9 cellular contexts compared by ENCODE assay signal in the genomic region with DNA sequence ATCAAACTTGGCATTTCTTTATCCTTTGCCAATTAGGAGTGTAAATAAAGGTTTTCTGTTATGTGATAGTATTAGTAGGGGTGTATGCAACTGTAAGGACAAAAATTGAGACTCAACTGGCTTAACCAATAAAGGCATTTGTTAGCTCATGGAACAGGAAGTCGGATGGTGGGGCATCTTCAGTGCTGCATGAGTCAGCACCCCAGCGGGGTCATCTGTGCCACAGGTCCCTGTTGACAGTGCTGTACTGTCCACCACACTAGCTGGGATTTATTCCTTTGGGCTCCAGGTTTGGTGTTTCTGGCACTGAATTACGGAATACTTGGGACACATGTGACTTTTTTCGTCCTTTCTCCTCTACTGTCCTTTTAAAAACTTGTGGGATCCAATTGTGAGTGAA.
A peak's percentile ranks its signal among the peaks of the same experiment; 100 is the strongest.
DNase-seq lines count a peak whose midpoint lies in the region; ATAC-seq and TF ChIP-seq lines count a peak whose summit lies in the region.
"Had no signal": no experiment of that assay in that cellular context is flagged by ENCODE, and none has a peak within 500 bp of the region (broad histone marks: within the 10 kb centered on the region; RNA-seq: fewer than 3 reads in every experiment).

No MANE protein-coding gene starts in this region.

- POLR2A ChIA-PET in SK-N-SH (lab: Yijun Ruan, JAX) (no interaction called here), HEK293T (lab: Yijun Ruan, JAX) (no interaction called here)

- H3K27me3 ChIP-seq in GM23338 (ENCODE audit: insufficient read depth): no peaks in the 10 kb centered on the region
- H3K27me3 ChIP-seq in SK-N-SH (ENCODE audit: insufficient read depth): no peaks in the 10 kb centered on the region
- no peaks in the 10 kb centered on the region for H3K27me3 ChIP-seq in gastrocnemius medialis
- H3K27me3 ChIP-seq in neuronal stem cell (ENCODE audit: control insufficient read depth in 3 of 3, insufficient read depth in 3 of 3, low read depth in 1 of 3, low read length in 3 of 3): no peaks in the 10 kb centered on the region

- H3K36me3 ChIP-seq in GM23338 (ENCODE audit: insufficient read depth) (peaks cover 8% of the 10 kb centered on the region; the same call in 1 of the 2 replicates), SK-N-SH (replicated peaks in 1 of 2; ENCODE audit: control insufficient read depth in 1 of 2, insufficient read depth in 2 of 2, low read length in 1 of 2) (peaks cover 40 to 58% of the 10 kb centered on the region in 2 experiments), gastrocnemius medialis (peaks cover 0 to 18% of the 10 kb centered on the region in 2 donors), neuronal stem cell (replicated peaks in 1 of 2; ENCODE audit: control insufficient read depth in 2 of 2, insufficient read depth in 2 of 2, low read length in 2 of 2) (peaks cover 21 to 97% of the 10 kb centered on the region in 2 donors)

- H2AK5ac ChIP-seq in neuronal stem cell (ENCODE audit: low read depth, low read length): no peak overlapping the region

- WGBS in SK-N-SH (ENCODE audit: low lambda C conversion rate): 81% methylated on average over 4 of the region's 4 CpGs
- WGBS in neuronal stem cell (ENCODE audit: extremely low coverage in 2 of 2, insufficient read length in 2 of 2, insufficient replicate concordance in 1 of 2), 2 donors: no CpG with 5 or more reads among the region's 4 CpGs

- peaks cover 7% of the 10 kb centered on the region for H3K79me1 ChIP-seq in neuronal stem cell (ENCODE audit: low read depth, low read length)

- no peak overlapping the region for H3K18ac ChIP-seq in neuronal stem cell (ENCODE audit: low read length)

- H2BK120ac ChIP-seq in neuronal stem cell (ENCODE audit: low read depth, low read length): no peak overlapping the region

- intact Hi-C loops in gastrocnemius medialis (cut with DNase I; ENCODE audit: low total_unique reads): no loop called here

- H3K4me1 ChIP-seq in GM23338 (ENCODE audit: insufficient read depth) (peaks cover 21% of the 10 kb centered on the region), SK-N-SH (ENCODE audit: control insufficient read depth in 1 of 2, insufficient read depth in 2 of 2, low read depth in 1 of 2, low read length in 1 of 2) (peaks cover 17 to 30% of the 10 kb centered on the region in 2 experiments), gastrocnemius medialis (peaks cover 64 to 84% of the 10 kb centered on the region in 2 donors), neuronal stem cell (ENCODE audit: control insufficient read depth in 2 of 2, insufficient read depth in 1 of 2, low read depth in 1 of 2, low read length in 2 of 2) (peaks cover 1 to 2% of the 10 kb centered on the region in 2 donors)

- no peak overlapping the region for H3K14ac ChIP-seq in neuronal stem cell (ENCODE audit: low read length)

- H3K9ac ChIP-seq in SK-N-SH (no peak overlapping the region), neuronal stem cell (ENCODE audit: low read depth, low read length, poor library complexity) (no peak overlapping the region)

- TF ChIP-seq EP300 in SK-N-SH (IDR thresholded peaks at IDR 0.05; ENCODE audit: borderline replicate concordance in 1 of 2, low read depth in 1 of 2, low read length in 1 of 2): no peak

- TF ChIP-seq RAD21 in SK-N-SH (IDR thresholded peaks at IDR 0.05; ENCODE audit: low read length): no peak

- H3K27ac Mint-ChIP-seq in GM23338: peak overlapping the region; percentile 69
- no peak overlapping the region for H3K27ac Mint-ChIP-seq in T-helper 2 cell treated with Interferon-gamma antibody and Interleukin-4, amounts not matched to agents 5 μg/mL and 100 μg/mL, for 36 hours

- peaks cover 8% of the 10 kb centered on the region for H3K27me3 Mint-ChIP-seq in GM23338 (ENCODE audit: insufficient read depth, low read depth, poor library complexity)
- no peaks in the 10 kb centered on the region for H3K27me3 Mint-ChIP-seq in T-helper 2 cell treated with Interferon-gamma antibody and Interleukin-4, amounts not matched to agents 5 μg/mL and 100 μg/mL, for 36 hours (ENCODE audit: low read depth)

- no peak overlapping the region for H3K23ac ChIP-seq in neuronal stem cell (ENCODE audit: low read depth, low read length, poor library complexity)

- no peaks in the 10 kb centered on the region for H3K9me3 Mint-ChIP-seq in GM23338
- no peaks in the 10 kb centered on the region for H3K9me3 Mint-ChIP-seq in T-helper 2 cell treated with Interferon-gamma antibody and Interleukin-4, amounts not matched to agents 5 μg/mL and 100 μg/mL, for 36 hours

- H3K79me2 ChIP-seq in GM23338 (replicated peaks; ENCODE audit: insufficient read depth): peaks cover 85% of the 10 kb centered on the region
- peaks cover 78% of the 10 kb centered on the region for H3K79me2 ChIP-seq in SK-N-SH (ENCODE audit: insufficient read depth)

- H3K9me2 ChIP-seq in GM23338 (ENCODE audit: insufficient read depth) (no peaks in the 10 kb centered on the region), SK-N-SH (no peaks in the 10 kb centered on the region)

- TF ChIP-seq POLR2A in gastrocnemius medialis (IDR thresholded peaks at IDR 0.05): no peak

- ATAC-seq in GM23338: no peak
- ATAC-seq in gastrocnemius medialis: peak; percentile 53 to 62

- peaks cover 68% of the 10 kb centered on the region for H3K36me3 Mint-ChIP-seq in GM23338 (ENCODE audit: low read depth)
- H3K36me3 Mint-ChIP-seq in T-helper 2 cell treated with Interferon-gamma antibody and Interleukin-4, amounts not matched to agents 5 μg/mL and 100 μg/mL, for 36 hours (ENCODE audit: low read depth): peaks cover 55% of the 10 kb centered on the region

- H2AFZ ChIP-seq in GM23338: no peak overlapping the region
- no peak overlapping the region for H2AFZ ChIP-seq in SK-N-SH (ENCODE audit: low read depth)
- H2AFZ ChIP-seq in neuronal stem cell (ENCODE audit: low read length): no peak overlapping the region

- H2BK15ac ChIP-seq in neuronal stem cell (ENCODE audit: low read length): no peak overlapping the region

- H3F3A ChIP-seq in GM23338 (replicated peaks; ENCODE audit: low read depth) (peaks cover 4% of the 10 kb centered on the region; the same call in 1 of the 2 replicates), SK-N-SH (replicated peaks; ENCODE audit: insufficient read depth) (peaks cover 17% of the 10 kb centered on the region)

- peaks cover 59% of the 10 kb centered on the region for H3K4me1 Mint-ChIP-seq in GM23338
- peaks cover 47% of the 10 kb centered on the region for H3K4me1 Mint-ChIP-seq in T-helper 2 cell treated with Interferon-gamma antibody and Interleukin-4, amounts not matched to agents 5 μg/mL and 100 μg/mL, for 36 hours (ENCODE audit: low read depth)

- H4K91ac ChIP-seq in neuronal stem cell (ENCODE audit: low read depth, low read length, poor library complexity): no peak overlapping the region

- H3K4me3 Mint-ChIP-seq in GM23338: no peak overlapping the region
- H3K4me3 Mint-ChIP-seq in T-helper 2 cell treated with Interferon-gamma antibody and Interleukin-4, amounts not matched to agents 5 μg/mL and 100 μg/mL, for 36 hours: no peak overlapping the region

- no peak overlapping the region for H2BK12ac ChIP-seq in neuronal stem cell (ENCODE audit: low read length)

- DNase-seq in GM23338 (ENCODE audit: low spot score): no peak
- no peak for DNase-seq in SK-N-SH
- DNase-seq in fibroblast of mammary gland (ENCODE audit: low read depth): peak; percentile 60
- no peak for DNase-seq in gastrocnemius medialis
- no peak for DNase-seq in neuronal stem cell (ENCODE audit: low spot score)
- DNase-seq in HEK293T (ENCODE audit: extremely low spot score): no peak
- no peak for DNase-seq in T-helper 2 cell treated with Interferon-gamma antibody and Interleukin-4, amounts not matched to agents 5 μg/mL and 100 μg/mL, for 36 hours (ENCODE audit: low spot score)
- DNase-seq: activated CD8-positive, alpha-beta memory T cell treated with anti-CD3 and anti-CD28 coated beads, Interleukin-2, amount 50 U/mL, for 48 hours had no signal

- in situ Hi-C loops in gastrocnemius medialis (cut with MboI; ENCODE audit: low sequenced_read_pairs in 4 of 4): no loop called here

- H4K20me1 ChIP-seq in GM23338 (replicated peaks; ENCODE audit: insufficient read depth) (peaks cover 32% of the 10 kb centered on the region; the same call in 1 of the 2 replicates), SK-N-SH (ENCODE audit: insufficient read depth) (peaks cover 52% of the 10 kb centered on the region)

- H3K4me3 ChIP-seq in GM23338 (no peak overlapping the region), SK-N-SH (ENCODE audit: low read depth in 2 of 2, low read length in 1 of 2) (no peak overlapping the region), fibroblast of mammary gland (ENCODE audit: control insufficient read depth, low read depth, low read length) (no peak overlapping the region), gastrocnemius medialis (no peak overlapping the region), neuronal stem cell (ENCODE audit: low read length in 2 of 2) (no peak overlapping the region)
- H3K4me3 ChIP-seq: coronary artery had no signal

- CTCF ChIA-PET in SK-N-SH (lab: Yijun Ruan, JAX): interaction anchor here (1.2 to 1.7 kb wide), 2 partner anchors 21 to 37 kb away, joined by 3 to 6 read pairs; no protein-coding TSS in a partner anchor
- CTCF ChIA-PET in HEK293T (lab: Yijun Ruan, JAX): no interaction called here

- H3K9me3 ChIP-seq in SK-N-SH (no peaks in the 10 kb centered on the region), gastrocnemius medialis (no peaks in the 10 kb centered on the region), neuronal stem cell (replicated peaks in 1 of 2; ENCODE audit: control insufficient read depth in 2 of 2, insufficient read depth in 1 of 2, low read depth in 1 of 2, low read length in 2 of 2) (peaks cover 0 to 2% of the 10 kb centered on the region in 2 donors)

- H3K27ac ChIP-seq in GM23338 (ENCODE audit: low read depth) (no peak overlapping the region), SK-N-SH (ENCODE audit: low read depth in 2 of 2, low read length in 1 of 2) (no peak overlapping the region; a peak in 1 of 4 replicates), gastrocnemius medialis (peak overlapping the region; percentile 64 to 86 (median 84)), neuronal stem cell (replicated peaks; ENCODE audit: low read length) (no peak overlapping the region)
- H3K27ac ChIP-seq: coronary artery had no signal

- H3K4ac ChIP-seq in neuronal stem cell (ENCODE audit: low read length): no peak overlapping the region

- H4K8ac ChIP-seq in neuronal stem cell (ENCODE audit: low read depth, low read length): no peak overlapping the region

- TF ChIP-seq CTCF in GM23338 (conservative IDR thresholded peaks at IDR 0.05; ENCODE audit: low read depth in 2 of 2) (no peak), SK-N-SH (IDR thresholded peaks at IDR 0.05) (no peak), fibroblast of mammary gland (conservative IDR thresholded peaks at IDR 0.05; ENCODE audit: control insufficient read depth, insufficient read depth, low read depth, low read length) (no peak), gastrocnemius medialis (IDR thresholded peaks at IDR 0.05 in 4 of 5, conservative IDR thresholded peaks at IDR 0.05 in 1 of 5) (no peak)

- H3K4me2 ChIP-seq in GM23338 (no peak overlapping the region), SK-N-SH (0 out of 2 replicates have a peak overlapping the region, but pooled peaks have one; percentile 5), neuronal stem cell (ENCODE audit: insufficient read depth, low read length, poor library complexity, severe bottlenecking) (no peak overlapping the region)

- H2BK5ac ChIP-seq in neuronal stem cell (ENCODE audit: low read length): no peak overlapping the region

TF ChIP-seq in HEK293T, 16 proteins besides CTCF, POLR2A, EP300 and RAD21 (continues in another document):
- TF ChIP-seq TARDBP (IDR thresholded peaks at IDR 0.05) (no peak), FOXK2 (IDR thresholded peaks at IDR 0.05) (no peak)

Comparison
In these comparisons a context has a peak if more than half of its experiments do, and no peak if none do; other contexts are left out.
1. H3K27ac ChIP-seq: peak in gastrocnemius medialis (4 of 4); none in GM23338 (single experiment), SK-N-SH (0 of 2) and neuronal stem cell (single experiment).